Comparison of ENCODE assay signal across 12 cellular contexts in genomic region chr1:92459871-92460320, GRCh38. TPM values are rescaled to one million over a fixed set of nuclear protein-coding genes. Genes with fewer than 3 reads are reported as not detected.
DNase-seq lines count a peak whose midpoint lies in the region; ATAC-seq and TF ChIP-seq lines count a peak whose summit lies in the region.
"Had no signal": no experiment of that assay in that cellular context is flagged by ENCODE, and none has a peak within 500 bp of the region (broad histone marks: within the 10 kb centered on the region; RNA-seq: fewer than 3 reads in every experiment).

No MANE protein-coding gene starts in this region.

- TF ChIP-seq CTCF in foreskin keratinocyte (conservative IDR thresholded peaks at IDR 0.05): no peak

- H3K4me1 ChIP-seq in foreskin keratinocyte: no peaks in the 10 kb centered on the region

- no peaks in the 10 kb centered on the region for H3K27me3 ChIP-seq in foreskin keratinocyte

- intact Hi-C loops in sciatic nerve (cut with DNase I): no loop called here

- peak; percentile 27 for DNase-seq in NCI-H1694 treated with DMSO at 0.1 percent for 48 hours (lab: John Stamatoyannopoulos, UW)
- DNase-seq in NCI-H1694 (lab: John Stamatoyannopoulos, UW): no peak
- peak; percentile 80 for DNase-seq in NOMO-1 treated with dmso at 0.1 percent for 144 hours (lab: John Stamatoyannopoulos, UW; ENCODE audit: unreplicated experiment)
- peak; percentile 25 for DNase-seq in dermis blood vessel endothelial cell
- no peak for DNase-seq in sciatic nerve (ENCODE audit: low spot score)
- no peak for DNase-seq in NCI-H1930 (lab: John Stamatoyannopoulos, UW)
- no peak for DNase-seq in activated naive CD4-positive, alpha-beta T cell treated with anti-CD3 and anti-CD28 coated beads, Interleukin-2, amount 50 U/mL, for 16 hours
- no peak for DNase-seq in foreskin keratinocyte
- DNase-seq: activated naive CD4-positive, alpha-beta T cell treated with anti-CD3 and anti-CD28 coated beads for 36 hours; HCEC 1CT; NCI-H1048 had no signal

- H3K27ac ChIP-seq in foreskin keratinocyte: no peak overlapping the region
- H3K27ac ChIP-seq: 22Rv1 had no signal

- peak; percentile 45 for ATAC-seq in sciatic nerve
- no peak for ATAC-seq in foreskin keratinocyte

RNA-seq across cellular contexts. Expression of gene GFI1, which starts 26.8 kb away (rescaled TPM):
- under 0.01 TPM in 1 of 2 replicates, not detected in the other for total RNA-seq in dermis blood vessel endothelial cell
- total RNA-seq in sciatic nerve: 0.85 TPM
- 0.07 and 0.10 TPM in 2 replicates for total RNA-seq in foreskin keratinocyte
- 0.07 TPM in 2 replicates for polyA plus RNA-seq in foreskin keratinocyte

Comparison
In these comparisons a context has a peak if more than half of its experiments do, and no peak if none do; other contexts are left out.
1. DNase-seq: peak in NCI-H1694 treated with DMSO at 0.1 percent for 48 hours (single experiment), NOMO-1 treated with dmso at 0.1 percent for 144 hours (single experiment) and dermis blood vessel endothelial cell (single experiment); none in NCI-H1694 (single experiment), sciatic nerve (single experiment), NCI-H1930 (0 of 2), activated naive CD4-positive, alpha-beta T cell treated with anti-CD3 and anti-CD28 coated beads, Interleukin-2, amount 50 U/mL, for 16 hours (single experiment) and foreskin keratinocyte (0 of 2).